Comparison of ENCODE assay signal across 9 cellular contexts in genomic region chr13:33931397-33931987, GRCh38.
DNase-seq lines count a peak whose midpoint lies in the region; TF ChIP-seq lines count a peak whose summit lies in the region.
"Had no signal": no experiment of that assay in that cellular context is flagged by ENCODE, and none has a peak within 500 bp of the region (broad histone marks: within the 10 kb centered on the region; RNA-seq: fewer than 3 reads in every experiment).

No MANE protein-coding gene starts in this region.

- TF ChIP-seq POLR2A in uterus (IDR thresholded peaks at IDR 0.05), result no peak

- peak; percentile 50 for DNase-seq in DMS153 treated with DMSO at 0.1 percent for 48 hours (lab: John Stamatoyannopoulos, UW; ENCODE audit: unreplicated experiment)
- peak; percentile 22 for DNase-seq in GM20000 (ENCODE audit: low spot score)
- peak; percentile 28 for DNase-seq in MV-4-11 (lab: John Stamatoyannopoulos, UW)
- peak; percentile 54 for DNase-seq in amniotic epithelial cell (ENCODE audit: low read depth)
- DNase-seq in iPS-NIHi11 (ENCODE audit: low spot score), result peak; percentile 45
- DNase-seq in uterus, result no peak
- no peak for DNase-seq in cerebellum (ENCODE audit: low spot score)
- no peak for DNase-seq in GOT3 (lab: John Stamatoyannopoulos, UW)
- DNase-seq: naive B cell had no signal

- H3K27me3 ChIP-seq in uterus, result no peaks in the 10 kb centered on the region

- TF ChIP-seq CTCF in GM20000 (IDR thresholded peaks at IDR 0.05; ENCODE audit: extremely low read depth, missing control alignments) (no peak), uterus (IDR thresholded peaks at IDR 0.05) (peak; percentile 31 to 55 (median 48))

- H3K4me1 ChIP-seq in uterus, result no peaks in the 10 kb centered on the region

- H3K36me3 ChIP-seq in uterus, result no peaks in the 10 kb centered on the region

- H3K9me3 ChIP-seq in uterus, result no peaks in the 10 kb centered on the region

- no peak overlapping the region for H3K4me3 ChIP-seq in uterus

- no peak overlapping the region for H3K27ac ChIP-seq in uterus

- intact Hi-C loops in uterus (cut with DNase I; ENCODE audit: low total_unique reads), result no loop called here

Comparison
In these comparisons a context has a peak if more than half of its experiments do, and no peak if none do; other contexts are left out.
1. DNase-seq: peak in DMS153 treated with DMSO at 0.1 percent for 48 hours (single experiment), GM20000 (single experiment), MV-4-11 (single experiment), amniotic epithelial cell (single experiment) and iPS-NIHi11 (single experiment); none in uterus (0 of 2), cerebellum (single experiment) and GOT3 (single experiment).